ENCODE assay signal across 22 cellular contexts in the genomic region with DNA sequence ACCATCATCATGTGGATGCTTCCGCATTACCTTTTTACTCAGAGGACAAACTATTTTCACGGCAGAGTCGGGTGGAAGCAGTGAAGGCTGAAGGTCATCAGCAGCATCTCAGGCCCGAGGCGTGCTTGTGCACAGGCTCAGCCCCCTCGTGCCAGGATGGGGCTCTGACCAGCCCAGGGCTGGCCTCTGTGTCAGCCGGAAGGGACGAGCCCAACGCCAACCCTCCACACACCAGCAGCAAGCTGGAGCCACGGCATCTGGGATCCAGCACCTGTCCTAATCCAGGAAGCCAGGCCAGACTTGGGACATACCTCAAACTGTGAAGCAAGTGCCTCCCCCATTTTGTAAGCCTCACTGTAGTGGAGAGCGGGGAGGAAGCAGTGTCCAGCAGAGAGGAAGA. TPM values are rescaled to one million over a fixed set of nuclear protein-coding genes. Genes with fewer than 3 reads are reported as not detected.
A peak's percentile ranks its signal among the peaks of the same experiment; 100 is the strongest.
DNase-seq lines count a peak whose midpoint lies in the region; ATAC-seq, FAIRE-seq and TF ChIP-seq lines count a peak whose summit lies in the region.
"Had no signal": no experiment of that assay in that cellular context is flagged by ENCODE, and none has a peak within 500 bp of the region (broad histone marks: within the 10 kb centered on the region; RNA-seq: fewer than 3 reads in every experiment).

No MANE protein-coding gene starts in this region.

- in situ Hi-C loops in K562 (cut with MboI) = no loop called here

- POLR2A ChIA-PET in HEK293 (lab: Yijun Ruan, JAX) = interaction anchor here (1.2 kb wide), 1 partner anchor 47 kb away, joined by 3 read pairs; a partner anchor contains a TSS
- POLR2A ChIA-PET in K562 (lab: Yijun Ruan, JAX) = interaction anchor here (1.1 kb wide), 1 partner anchor 8 kb away, joined by 3 read pairs; no protein-coding TSS in a partner anchor
- POLR2A ChIA-PET in CD4-positive, alpha-beta T cell (lab: Charles Lee) = no interaction called here

- H3K27me3 Mint-ChIP-seq in activated CD8-positive, alpha-beta memory T cell treated with anti-CD3 and anti-CD28 coated beads, Interleukin-2, amount 10 ng/mL, durations not matched to agents 7 days and 5 days = no peaks in the 10 kb centered on the region
- H3K27me3 Mint-ChIP-seq in CD4-positive, alpha-beta T cell = no peaks in the 10 kb centered on the region
- H3K27me3 Mint-ChIP-seq in activated naive CD8-positive, alpha-beta T cell treated with anti-CD3 and anti-CD28 coated beads for 36 hours = no peaks in the 10 kb centered on the region
- H3K27me3 Mint-ChIP-seq in type B pancreatic cell = no peaks in the 10 kb centered on the region
- H3K27me3 Mint-ChIP-seq: T-cell had no signal

- no peak for FAIRE-seq in K562 (lab: Jason Lieb, UNC)
- FAIRE-seq: G401.6, H54 had no signal

- intact Hi-C loops in K562 (cut with micrococcal nuclease) (no loop called here), spleen (cut with DNase I; ENCODE audit: low total_unique reads) (no loop called here)
- intact Hi-C loops in CD4-positive, alpha-beta T cell (cut with DNase I, micrococcal nuclease) = no loop called here

- no peaks in the 10 kb centered on the region for H3K9me3 ChIP-seq in HEK293 (ENCODE audit: control insufficient read depth, insufficient read depth, low read depth, low read length)
- H3K9me3 ChIP-seq in K562 (replicated peaks; ENCODE audit: control insufficient read depth, insufficient read depth, low read depth, low read length) = no peaks in the 10 kb centered on the region
- no peaks in the 10 kb centered on the region for H3K9me3 ChIP-seq in spleen
- H3K9me3 ChIP-seq in CD4-positive, alpha-beta T cell (ENCODE audit: control insufficient read depth, low read length) = no peaks in the 10 kb centered on the region
- H3K9me3 ChIP-seq: BLaER1 treated with 17β-estradiol and CSF1 and Interleukin-3, amounts not matched to agents 10 nM and 100 nM; SJCRH30 had no signal

- H3K9me3 Mint-ChIP-seq in activated CD8-positive, alpha-beta memory T cell treated with anti-CD3 and anti-CD28 coated beads, Interleukin-2, amount 10 ng/mL, durations not matched to agents 7 days and 5 days (ENCODE audit: low read depth) = no peaks in the 10 kb centered on the region
- H3K9me3 Mint-ChIP-seq in CD4-positive, alpha-beta T cell = no peaks in the 10 kb centered on the region
- H3K9me3 Mint-ChIP-seq in activated naive CD8-positive, alpha-beta T cell treated with anti-CD3 and anti-CD28 coated beads for 36 hours = no peaks in the 10 kb centered on the region
- no peaks in the 10 kb centered on the region for H3K9me3 Mint-ChIP-seq in type B pancreatic cell
- H3K9me3 Mint-ChIP-seq: T-cell had no signal

- no peak for TF ChIP-seq EP300 in K562 (IDR thresholded peaks at IDR 0.05; ENCODE audit: low read length)

- no peaks in the 10 kb centered on the region for H3K4me1 ChIP-seq in HEK293 (ENCODE audit: control insufficient read depth, insufficient read depth, low read length)
- H3K4me1 ChIP-seq in K562 (replicated peaks in 1 of 2; ENCODE audit: control insufficient read depth in 2 of 2, insufficient read depth in 2 of 2, low read length in 2 of 2) = peaks cover 0 to 9% of the 10 kb centered on the region in 2 experiments; a peak in 2 of 5 replicates
- no peaks in the 10 kb centered on the region for H3K4me1 ChIP-seq in spleen
- H3K4me1 ChIP-seq: BLaER1 treated with 17β-estradiol and CSF1 and Interleukin-3, amounts not matched to agents 10 nM and 100 nM; SJCRH30 had no signal

- no peaks in the 10 kb centered on the region; the same call in 1 of the 2 replicates for H4K20me1 ChIP-seq in K562 (replicated peaks; ENCODE audit: control insufficient read depth, insufficient read depth, low read length)

- H3K79me2 ChIP-seq in K562 (ENCODE audit: control insufficient read depth, insufficient read depth, low read length) = no peaks in the 10 kb centered on the region

- peak; percentile 20 for ATAC-seq in activated CD8-positive, alpha-beta memory T cell treated with anti-CD3 and anti-CD28 coated beads, Interleukin-2, amount 10 ng/mL, durations not matched to agents 7 days and 5 days
- no peak; the same call in 1 of the 3 replicates for ATAC-seq in K562
- no peak for ATAC-seq in CD4-positive, alpha-beta T cell (ENCODE audit: poor library complexity)
- ATAC-seq: Panc1 had no signal

- TF ChIP-seq CTCF in HEK293 (tag by site-specific recombination; IDR thresholded peaks at IDR 0.05) (no peak), K562 (IDR thresholded peaks at IDR 0.05 in 2 of 3, conservative IDR thresholded peaks at IDR 0.05 in 1 of 3; ENCODE audit: insufficient read depth in 2 of 3, low read depth in 1 of 3, low read length in 3 of 3) (no peak), spleen (IDR thresholded peaks at IDR 0.05 in 8 of 11, conservative IDR thresholded peaks at IDR 0.05 in 3 of 11) (no peak), type B pancreatic cell (conservative IDR thresholded peaks at IDR 0.05) (no peak)
- no peak for TF ChIP-seq CTCF in CD4-positive, alpha-beta T cell (IDR thresholded peaks at IDR 0.05)

- H3K4me1 Mint-ChIP-seq in activated CD8-positive, alpha-beta memory T cell treated with anti-CD3 and anti-CD28 coated beads, Interleukin-2, amount 10 ng/mL, durations not matched to agents 7 days and 5 days = peaks cover 26% of the 10 kb centered on the region
- H3K4me1 Mint-ChIP-seq in CD4-positive, alpha-beta T cell (ENCODE audit: low read depth) = no peaks in the 10 kb centered on the region
- peaks cover 12% of the 10 kb centered on the region for H3K4me1 Mint-ChIP-seq in activated naive CD8-positive, alpha-beta T cell treated with anti-CD3 and anti-CD28 coated beads for 36 hours
- peaks cover 6% of the 10 kb centered on the region for H3K4me1 Mint-ChIP-seq in type B pancreatic cell (ENCODE audit: unreplicated experiment)
- H3K4me1 Mint-ChIP-seq: T-cell had no signal

- no peak overlapping the region for H3K9ac ChIP-seq in K562 (ENCODE audit: insufficient read depth in 1 of 2, low read depth in 2 of 2, low read length in 2 of 2)
- H3K9ac ChIP-seq: BLaER1 treated with 17β-estradiol and CSF1 and Interleukin-3, amounts not matched to agents 10 nM and 100 nM had no signal

- peak; percentile 39; the same call in 1 of the 2 replicates for TF ChIP-seq POLR2A in K562 (conservative IDR thresholded peaks at IDR 0.05)
- no peak for TF ChIP-seq POLR2A in spleen (IDR thresholded peaks at IDR 0.05)

- no peak for DNase-seq in activated CD8-positive, alpha-beta memory T cell treated with anti-CD3 and anti-CD28 coated beads, Interleukin-2, amount 10 ng/mL, durations not matched to agents 7 days and 5 days
- no peak for DNase-seq in activated CD8-positive, alpha-beta memory T cell treated with anti-CD3 and anti-CD28 coated beads for 24 hours
- no peak for DNase-seq in K562 (ENCODE audit: extremely low read depth in 1 of 4, low spot score in 3 of 4)
- DNase-seq in spleen = peak; percentile 56
- no peak for DNase-seq in CD4-positive, alpha-beta T cell
- no peak for DNase-seq in activated naive CD8-positive, alpha-beta T cell treated with anti-CD3 and anti-CD28 coated beads for 36 hours
- DNase-seq in type B pancreatic cell (ENCODE audit: extremely low spot score, unreplicated experiment) = no peak
- DNase-seq: 8988T, KG1, NCI-H1105 treated with DMSO at 0.1 percent for 48 hours, NCI-H1694, NCI-H2081 treated with DMSO at 0.1 percent for 48 hours, NCI-H446 treated with DMSO at 0.1 percent for 48 hours, NCI-H526 treated with DMSO at 0.1 percent for 48 hours, SJCRH30, T-cell had no signal

- CTCF ChIA-PET in activated CD8-positive, alpha-beta memory T cell treated with anti-CD3 and anti-CD28 coated beads, Interleukin-2, amount 10 ng/mL, durations not matched to agents 7 days and 5 days (lab: Charles Lee) = interaction anchor here (3.2 kb wide), 1 partner anchor 18 kb away, joined by 10 read pairs; no protein-coding TSS in a partner anchor
- CTCF ChIA-PET in HEK293 (lab: Yijun Ruan, JAX) (interaction anchor here (1.6 kb wide), 1 partner anchor 20 kb away, joined by 3 read pairs; no protein-coding TSS in a partner anchor), K562 (lab: Yijun Ruan, JAX; ENCODE audit: low intra/inter-chr PET ratio) (interaction anchor here (0.6 kb wide), 1 partner anchor 12 kb away, joined by 6 read pairs; a partner anchor contains a TSS)
- CTCF ChIA-PET in CD4-positive, alpha-beta T cell (lab: Charles Lee) = no interaction called here

- no peak for TF ChIP-seq RAD21 in K562 (CRISPR knock-in tag; conservative IDR thresholded peaks at IDR 0.05 in 1 of 2, IDR thresholded peaks at IDR 0.05 in 1 of 2)

- H3K9me1 ChIP-seq in K562 (ENCODE audit: control insufficient read depth, insufficient read depth, low read length) = peaks cover 2% of the 10 kb centered on the region

- 81% methylated on average over 11 of the region's 11 CpGs for WGBS in K562 (ENCODE audit: insufficient coverage, low coverage, missing lambda C conversion rate)
- WGBS in spleen, 5 donors = 67 to 91% (median 82%) methylated on average over 11 of the region's 11 CpGs

- no peak overlapping the region for H3K4me3 Mint-ChIP-seq in activated CD8-positive, alpha-beta memory T cell treated with anti-CD3 and anti-CD28 coated beads, Interleukin-2, amount 10 ng/mL, durations not matched to agents 7 days and 5 days
- H3K4me3 Mint-ChIP-seq in CD4-positive, alpha-beta T cell = no peak overlapping the region
- no peak overlapping the region for H3K4me3 Mint-ChIP-seq in activated naive CD8-positive, alpha-beta T cell treated with anti-CD3 and anti-CD28 coated beads for 36 hours
- H3K4me3 Mint-ChIP-seq in type B pancreatic cell = no peak overlapping the region
- H3K4me3 Mint-ChIP-seq: T-cell had no signal

- H2AFZ ChIP-seq in K562 (ENCODE audit: low read depth, low read length) = no peak overlapping the region

- H3K27ac Mint-ChIP-seq in activated CD8-positive, alpha-beta memory T cell treated with anti-CD3 and anti-CD28 coated beads, Interleukin-2, amount 10 ng/mL, durations not matched to agents 7 days and 5 days = no peak overlapping the region
- H3K27ac Mint-ChIP-seq in CD4-positive, alpha-beta T cell = no peak overlapping the region
- no peak overlapping the region for H3K27ac Mint-ChIP-seq in activated naive CD8-positive, alpha-beta T cell treated with anti-CD3 and anti-CD28 coated beads for 36 hours
- H3K27ac Mint-ChIP-seq in type B pancreatic cell = no peak overlapping the region
- H3K27ac Mint-ChIP-seq: T-cell had no signal

- H3K36me3 ChIP-seq in HEK293 (ENCODE audit: control insufficient read depth in 2 of 2, insufficient read depth in 1 of 2, low read length in 2 of 2) (peaks cover 22 to 68% of the 10 kb centered on the region in 2 experiments), K562 (ENCODE audit: control insufficient read depth, insufficient read depth, low read length) (peaks cover 57% of the 10 kb centered on the region), spleen (peaks cover 4 to 98% (median 63%) of the 10 kb centered on the region in 6 donors)

- H3K27ac ChIP-seq in HEK293 (ENCODE audit: extremely low read depth, low read depth, low read length) (no peak overlapping the region), K562 (ENCODE audit: extremely low read depth, low read depth, low read length) (no peak overlapping the region), spleen (no peak overlapping the region)
- H3K27ac ChIP-seq in CD4-positive, alpha-beta T cell (ENCODE audit: low read depth, low read length) = no peak overlapping the region
- H3K27ac ChIP-seq: BLaER1 treated with 17β-estradiol and CSF1 and Interleukin-3, amounts not matched to agents 10 nM and 100 nM; HL-60; SJCRH30 had no signal

- no TSS peak for BruUV-seq in K562 (replicated peaks; lab: Mats Ljungman, UMichigan)

- H3K4me3 ChIP-seq in HEK293 (ENCODE audit: low read depth, low read length) (no peak overlapping the region), K562 (no peak overlapping the region), spleen (no peak overlapping the region)
- H3K4me3 ChIP-seq: BLaER1 treated with 17β-estradiol and CSF1 and Interleukin-3, amounts not matched to agents 10 nM and 100 nM; SJCRH30 had no signal

- H3K27me3 ChIP-seq in K562 (ENCODE audit: control insufficient read depth in 2 of 2, insufficient read depth in 2 of 2, low read length in 2 of 2) (no peaks in the 10 kb centered on the region), spleen (replicated peaks in 1 of 7) (no peaks in the 10 kb centered on the region)
- H3K27me3 ChIP-seq in CD4-positive, alpha-beta T cell (ENCODE audit: control insufficient read depth, insufficient read depth, low read length) = no peaks in the 10 kb centered on the region
- H3K27me3 ChIP-seq: BLaER1 treated with 17β-estradiol and CSF1 and Interleukin-3, amounts not matched to agents 10 nM and 100 nM; SJCRH30 had no signal

- H3K36me3 Mint-ChIP-seq in activated CD8-positive, alpha-beta memory T cell treated with anti-CD3 and anti-CD28 coated beads, Interleukin-2, amount 10 ng/mL, durations not matched to agents 7 days and 5 days = peaks cover 48% of the 10 kb centered on the region
- peaks cover 50% of the 10 kb centered on the region for H3K36me3 Mint-ChIP-seq in CD4-positive, alpha-beta T cell (ENCODE audit: low read depth)
- peaks cover 29% of the 10 kb centered on the region for H3K36me3 Mint-ChIP-seq in activated naive CD8-positive, alpha-beta T cell treated with anti-CD3 and anti-CD28 coated beads for 36 hours
- peaks cover 8% of the 10 kb centered on the region for H3K36me3 Mint-ChIP-seq in type B pancreatic cell

- H3K4me2 ChIP-seq in K562 (ENCODE audit: insufficient read depth, low read length) = no peak overlapping the region
- H3K4me2 ChIP-seq: BLaER1 treated with 17β-estradiol and CSF1 and Interleukin-3, amounts not matched to agents 10 nM and 100 nM had no signal

RNA-seq across cellular contexts. Expression of a gene that starts 11.1 kb away (rescaled TPM):
- total RNA-seq in activated CD8-positive, alpha-beta memory T cell treated with anti-CD3 and anti-CD28 coated beads, Interleukin-2, amount 10 ng/mL, durations not matched to agents 7 days and 5 days = 10 to 100 TPM; 49.1 to 49.7 TPM
- 10.1 and 39.6 TPM in 2 replicates for total RNA-seq in K562 (2011; cell fraction: chromatin; rRNA removed; ENCODE audit: low replicate concordance)
- 71.5 and 77.0 TPM in 2 replicates for total RNA-seq in K562 (2011; cell fraction: nucleolus; rRNA removed)
- 30.0 and 32.6 TPM in 2 replicates for total RNA-seq in K562 (2011; cell fraction: nucleoplasm; rRNA removed)
- total RNA-seq in K562 (2014; rRNA removed) = 220 and 383 TPM in 2 replicates
- 19.1 and 24.6 TPM in 2 replicates for total RNA-seq in K562 (2014; rRNA removed; fragmentation: Illumina TruSeq; extraction: Trizol)
- 94.0 and 105 TPM in 2 replicates for total RNA-seq in K562 (2015; rRNA removed; fragmentation: Illumina TruSeq; extraction: Trizol)
- total RNA-seq in K562 (2021) = 95.4 and 113 TPM in 2 replicates
- polyA plus RNA-seq in K562 (2011; rRNA removed) = 32.1 and 42.6 TPM in 2 replicates
- 60.9 and 173 TPM in 2 replicates for polyA plus RNA-seq in K562 (2011; cell fraction: cytosol; rRNA removed)
- polyA plus RNA-seq in K562 (2011; cell fraction: nucleus; rRNA removed) = 33.8 and 49.4 TPM in 2 replicates
- polyA plus RNA-seq in K562 (2012) = 68.5 and 125 TPM in 2 replicates
- polyA plus RNA-seq in K562 (2014; fragmentation: Illumina TruSeq; extraction: Trizol) = 41.2 and 69.4 TPM in 2 replicates
- polyA plus RNA-seq in K562 (2014; fragmentation: Nextera tagmentation; extraction: Ambion mirVana) = 10 to 100 TPM; 15.5 to 49.4 TPM
- polyA plus RNA-seq in K562 (2014; rRNA removed) = 124 and 202 TPM in 2 replicates
- polyA minus RNA-seq in K562 (2011; rRNA and poly(A)+ RNA removed) = 3.6 and 6.3 TPM in 2 replicates
- 17.7 and 22.1 TPM in 2 replicates for polyA minus RNA-seq in K562 (2011; cell fraction: cytosol; rRNA and poly(A)+ RNA removed)
- polyA minus RNA-seq in K562 (2011; cell fraction: nucleus; rRNA and poly(A)+ RNA removed) = 17.0 and 19.5 TPM in 2 replicates
- total RNA-seq in spleen = 10 to 100 TPM; 15.7 to 41.0 (median 36.8) TPM
- 10 to 100 TPM; 71.0 to 89.5 (median 78.0) TPM for polyA plus RNA-seq in spleen
- total RNA-seq in CD4-positive, alpha-beta T cell = 10 to 100 TPM; 21.7 to 23.0 TPM
- 10 to 100 TPM; 44.6 to 53.5 TPM for total RNA-seq in activated naive CD8-positive, alpha-beta T cell treated with anti-CD3 and anti-CD28 coated beads for 36 hours
- 42.2 and 50.0 TPM in 2 replicates for total RNA-seq in type B pancreatic cell (ENCODE audit: low replicate concordance)

RNA-seq across cellular contexts. Expression of a gene that starts 11.6 kb away (rescaled TPM):
- 1 to 10 TPM; 1.0 to 2.4 TPM for total RNA-seq in activated CD8-positive, alpha-beta memory T cell treated with anti-CD3 and anti-CD28 coated beads, Interleukin-2, amount 10 ng/mL, durations not matched to agents 7 days and 5 days
- total RNA-seq in K562 (2011; cell fraction: chromatin; rRNA removed; ENCODE audit: low replicate concordance) = 1.9 and 5.4 TPM in 2 replicates
- total RNA-seq in K562 (2011; cell fraction: nucleolus; rRNA removed) = 5.4 and 5.5 TPM in 2 replicates
- 4.8 TPM in 2 replicates for total RNA-seq in K562 (2011; cell fraction: nucleoplasm; rRNA removed)
- total RNA-seq in K562 (2014; rRNA removed) = 4.9 and 7.7 TPM in 2 replicates
- total RNA-seq in K562 (2014; rRNA removed; fragmentation: Illumina TruSeq; extraction: Trizol) = 1.2 and 1.4 TPM in 2 replicates
- 2.0 and 2.3 TPM in 2 replicates for total RNA-seq in K562 (2015; rRNA removed; fragmentation: Illumina TruSeq; extraction: Trizol)
- 3.6 and 4.3 TPM in 2 replicates for total RNA-seq in K562 (2021)
- polyA plus RNA-seq in K562 (2011; rRNA removed) = 2.3 and 3.1 TPM in 2 replicates
- polyA plus RNA-seq in K562 (2011; cell fraction: cytosol; rRNA removed) = 4.4 and 11.4 TPM in 2 replicates
- polyA plus RNA-seq in K562 (2011; cell fraction: nucleus; rRNA removed) = 7.8 and 11.4 TPM in 2 replicates
- 3.4 and 7.3 TPM in 2 replicates for polyA plus RNA-seq in K562 (2012)
- polyA plus RNA-seq in K562 (2014; fragmentation: Illumina TruSeq; extraction: Trizol) = 1.7 and 2.2 TPM in 2 replicates
- polyA plus RNA-seq in K562 (2014; fragmentation: Nextera tagmentation; extraction: Ambion mirVana) = under 1 TPM; 0.31 to 0.36 TPM
- 4.7 and 6.3 TPM in 2 replicates for polyA plus RNA-seq in K562 (2014; rRNA removed)
- polyA minus RNA-seq in K562 (2011; rRNA and poly(A)+ RNA removed) = 0.39 and 0.63 TPM in 2 replicates
- polyA minus RNA-seq in K562 (2011; cell fraction: cytosol; rRNA and poly(A)+ RNA removed) = 2.2 and 2.4 TPM in 2 replicates
- polyA minus RNA-seq in K562 (2011; cell fraction: nucleus; rRNA and poly(A)+ RNA removed) = 0.56 and 0.94 TPM in 2 replicates
- total RNA-seq in spleen = 1 to 10 TPM; 1.9 to 8.8 (median 3.1) TPM
- polyA plus RNA-seq in spleen = 1 to 10 TPM; 3.3 to 5.5 (median 3.8) TPM
- 1 to 10 TPM; 2.4 to 2.9 TPM for total RNA-seq in CD4-positive, alpha-beta T cell
- total RNA-seq in activated naive CD8-positive, alpha-beta T cell treated with anti-CD3 and anti-CD28 coated beads for 36 hours = 1 to 10 TPM; 1.5 to 3.2 TPM
- 6.2 and 11.0 TPM in 2 replicates for total RNA-seq in type B pancreatic cell (ENCODE audit: low replicate concordance)

RNA-seq across cellular contexts. Expression of a gene that starts 20.9 kb away (rescaled TPM):
- total RNA-seq in activated CD8-positive, alpha-beta memory T cell treated with anti-CD3 and anti-CD28 coated beads, Interleukin-2, amount 10 ng/mL, durations not matched to agents 7 days and 5 days = 1,000 to 10,000 TPM in 1 of 2 experiments, 100 to 1,000 TPM in 1; 976 to 1,078 TPM
- total RNA-seq in K562 (2011; cell fraction: chromatin; rRNA removed; ENCODE audit: low replicate concordance) = 84.7 and 180 TPM in 2 replicates
- total RNA-seq in K562 (2011; cell fraction: nucleolus; rRNA removed) = 420 and 494 TPM in 2 replicates
- 317 and 516 TPM in 2 replicates for total RNA-seq in K562 (2011; cell fraction: nucleoplasm; rRNA removed)
- total RNA-seq in K562 (2014; rRNA removed) (2,132 and 2,298 TPM in 2 replicates), K562 (2014; rRNA removed; fragmentation: Illumina TruSeq; extraction: Trizol) (392 and 590 TPM in 2 replicates), K562 (2015; rRNA removed; fragmentation: Illumina TruSeq; extraction: Trizol) (1,406 and 1,507 TPM in 2 replicates), K562 (2021) (1,327 and 1,377 TPM in 2 replicates), spleen (100 to 1,000 TPM; 294 to 922 (median 652) TPM), type B pancreatic cell (ENCODE audit: low replicate concordance) (1,016 and 1,024 TPM in 2 replicates)
- polyA plus RNA-seq in K562 (2011; rRNA removed) (695 and 1,029 TPM in 2 replicates), K562 (2014; fragmentation: Illumina TruSeq; extraction: Trizol) (350 and 728 TPM in 2 replicates), K562 (2014; fragmentation: Nextera tagmentation; extraction: Ambion mirVana) (1,000 to 10,000 TPM; 3,132 to 3,412 TPM), K562 (2014; rRNA removed) (1,530 and 1,653 TPM in 2 replicates), spleen (1,000 to 10,000 TPM; 2,501 to 2,825 (median 2,795) TPM)
- polyA plus RNA-seq in K562 (2011; cell fraction: cytosol; rRNA removed) = 629 and 993 TPM in 2 replicates
- polyA plus RNA-seq in K562 (2011; cell fraction: nucleus; rRNA removed) = 639 and 683 TPM in 2 replicates
- 2,027 and 2,339 TPM in 2 replicates for polyA plus RNA-seq in K562 (2012)
- 132 and 161 TPM in 2 replicates for polyA minus RNA-seq in K562 (2011; rRNA and poly(A)+ RNA removed)
- polyA minus RNA-seq in K562 (2011; cell fraction: cytosol; rRNA and poly(A)+ RNA removed) = 779 and 953 TPM in 2 replicates
- 134 and 203 TPM in 2 replicates for polyA minus RNA-seq in K562 (2011; cell fraction: nucleus; rRNA and poly(A)+ RNA removed)
- 1,000 to 10,000 TPM; 1,509 to 1,565 TPM for total RNA-seq in CD4-positive, alpha-beta T cell
- total RNA-seq in activated naive CD8-positive, alpha-beta T cell treated with anti-CD3 and anti-CD28 coated beads for 36 hours = 1,000 to 10,000 TPM; 1,649 to 1,711 TPM

RNA-seq across cellular contexts. Expression of a gene that starts 46.3 kb away (rescaled TPM):
- 100 to 1,000 TPM; 134 to 152 TPM for total RNA-seq in activated CD8-positive, alpha-beta memory T cell treated with anti-CD3 and anti-CD28 coated beads, Interleukin-2, amount 10 ng/mL, durations not matched to agents 7 days and 5 days
- 319 and 366 TPM in 2 replicates for total RNA-seq in K562 (2011; cell fraction: chromatin; rRNA removed; ENCODE audit: low replicate concordance)
- 147 and 156 TPM in 2 replicates for total RNA-seq in K562 (2011; cell fraction: nucleolus; rRNA removed)
- total RNA-seq in K562 (2011; cell fraction: nucleoplasm; rRNA removed) = 205 and 219 TPM in 2 replicates
- total RNA-seq in K562 (2014; rRNA removed) (93.3 and 124 TPM in 2 replicates), K562 (2014; rRNA removed; fragmentation: Illumina TruSeq; extraction: Trizol) (62.5 and 67.0 TPM in 2 replicates), K562 (2015; rRNA removed; fragmentation: Illumina TruSeq; extraction: Trizol) (83.1 and 84.6 TPM in 2 replicates), K562 (2021) (122 and 151 TPM in 2 replicates), spleen (100 to 1,000 TPM in 5 of 7 donors, 10 to 100 TPM in 2; 94.5 to 161 (median 112) TPM), type B pancreatic cell (ENCODE audit: low replicate concordance) (103 and 127 TPM in 2 replicates)
- polyA plus RNA-seq in K562 (2011; rRNA removed) (37.6 and 39.2 TPM in 2 replicates), K562 (2014; fragmentation: Illumina TruSeq; extraction: Trizol) (87.3 and 93.8 TPM in 2 replicates), K562 (2014; fragmentation: Nextera tagmentation; extraction: Ambion mirVana) (1 to 10 TPM; 1.1 to 1.8 TPM), K562 (2014; rRNA removed) (124 and 127 TPM in 2 replicates), spleen (10 to 100 TPM; 41.7 to 70.0 (median 64.8) TPM)
- polyA plus RNA-seq in K562 (2011; cell fraction: cytosol; rRNA removed) = 39.3 and 75.4 TPM in 2 replicates
- polyA plus RNA-seq in K562 (2011; cell fraction: nucleus; rRNA removed) = 116 and 141 TPM in 2 replicates
- polyA plus RNA-seq in K562 (2012) = 59.6 and 99.1 TPM in 2 replicates
- 66.5 and 72.2 TPM in 2 replicates for polyA minus RNA-seq in K562 (2011; rRNA and poly(A)+ RNA removed)
- polyA minus RNA-seq in K562 (2011; cell fraction: cytosol; rRNA and poly(A)+ RNA removed) = 43.8 and 74.9 TPM in 2 replicates
- 75.3 and 109 TPM in 2 replicates for polyA minus RNA-seq in K562 (2011; cell fraction: nucleus; rRNA and poly(A)+ RNA removed)
- 100 to 1,000 TPM; 195 to 200 TPM for total RNA-seq in CD4-positive, alpha-beta T cell
- 100 to 1,000 TPM; 123 to 133 TPM for total RNA-seq in activated naive CD8-positive, alpha-beta T cell treated with anti-CD3 and anti-CD28 coated beads for 36 hours

RNA-seq across cellular contexts. Expression of a gene that starts 46.6 kb away (rescaled TPM):
- 100 to 1,000 TPM; 110 to 125 TPM for total RNA-seq in activated CD8-positive, alpha-beta memory T cell treated with anti-CD3 and anti-CD28 coated beads, Interleukin-2, amount 10 ng/mL, durations not matched to agents 7 days and 5 days
- 394 and 516 TPM in 2 replicates for total RNA-seq in K562 (2011; cell fraction: chromatin; rRNA removed; ENCODE audit: low replicate concordance)
- total RNA-seq in K562 (2011; cell fraction: nucleolus; rRNA removed) = 127 TPM in 2 replicates
- 218 and 238 TPM in 2 replicates for total RNA-seq in K562 (2011; cell fraction: nucleoplasm; rRNA removed)
- total RNA-seq in K562 (2014; rRNA removed) (56.1 and 74.0 TPM in 2 replicates), K562 (2014; rRNA removed; fragmentation: Illumina TruSeq; extraction: Trizol) (45.7 and 45.8 TPM in 2 replicates), K562 (2015; rRNA removed; fragmentation: Illumina TruSeq; extraction: Trizol) (45.6 and 47.3 TPM in 2 replicates), K562 (2021) (91.5 and 103 TPM in 2 replicates), spleen (100 to 1,000 TPM in 6 of 7 donors, 10 to 100 TPM in 1; 73.4 to 146 (median 117) TPM), type B pancreatic cell (ENCODE audit: low replicate concordance) (60.9 and 93.4 TPM in 2 replicates)
- polyA plus RNA-seq in K562 (2011; rRNA removed) (21.2 and 31.1 TPM in 2 replicates), K562 (2014; fragmentation: Illumina TruSeq; extraction: Trizol) (42.3 and 54.8 TPM in 2 replicates), K562 (2014; fragmentation: Nextera tagmentation; extraction: Ambion mirVana) (1 to 10 TPM; 4.5 to 6.9 TPM), K562 (2014; rRNA removed) (63.2 and 65.0 TPM in 2 replicates), spleen (10 to 100 TPM; 34.8 to 90.6 (median 60.1) TPM)
- 10.8 and 27.9 TPM in 2 replicates for polyA plus RNA-seq in K562 (2011; cell fraction: cytosol; rRNA removed)
- 159 and 167 TPM in 2 replicates for polyA plus RNA-seq in K562 (2011; cell fraction: nucleus; rRNA removed)
- polyA plus RNA-seq in K562 (2012) = 33.0 and 49.7 TPM in 2 replicates
- polyA minus RNA-seq in K562 (2011; rRNA and poly(A)+ RNA removed) = 59.2 and 75.0 TPM in 2 replicates
- polyA minus RNA-seq in K562 (2011; cell fraction: cytosol; rRNA and poly(A)+ RNA removed) = 28.9 and 29.3 TPM in 2 replicates
- polyA minus RNA-seq in K562 (2011; cell fraction: nucleus; rRNA and poly(A)+ RNA removed) = 56.3 and 123 TPM in 2 replicates
- 100 to 1,000 TPM; 238 to 246 TPM for total RNA-seq in CD4-positive, alpha-beta T cell
- 10 to 100 TPM; 79.5 to 84.1 TPM for total RNA-seq in activated naive CD8-positive, alpha-beta T cell treated with anti-CD3 and anti-CD28 coated beads for 36 hours
